ENCODE assay signal across 11 cellular contexts in genomic region chr3:4994144-4994730, GRCh38. TPM values are rescaled to one million over a fixed set of nuclear protein-coding genes. Genes with fewer than 3 reads are reported as not detected.
DNase-seq lines count a peak whose midpoint lies in the region; ATAC-seq and TF ChIP-seq lines count a peak whose summit lies in the region.
"Had no signal": no experiment of that assay in that cellular context is flagged by ENCODE, and none has a peak within 500 bp of the region (broad histone marks: within the 10 kb centered on the region; RNA-seq: fewer than 3 reads in every experiment).

No MANE protein-coding gene starts in this region.

- H3K4me3 Mint-ChIP-seq in activated T-cell treated with anti-CD3 and anti-CD28 coated beads, Interleukin-2, amount 50 U/mL, for 24 hours, result peak overlapping the region; percentile 33
- H3K4me3 Mint-ChIP-seq in activated T-helper 1 cell treated with anti-CD3 and anti-CD28 coated beads, Interleukin-12 subunit alpha, Interleukin-12 subunit beta, Interleukin-2, Interleukin-4 antibody, amounts not matched to agents 30 ng/mL and 10 ng/mL and 1 ng/mL, durations not matched to agents 14 hours and 24 hours and 36 hours, result no peak overlapping the region
- H3K4me3 Mint-ChIP-seq: central memory CD8-positive, alpha-beta T cell; T-cell had no signal

- TF ChIP-seq CTCF in transverse colon (IDR thresholded peaks at IDR 0.05) (no peak), MM.1S (IDR thresholded peaks at IDR 0.05; ENCODE audit: low read length) (no peak)

- TF ChIP-seq POLR2A in transverse colon (IDR thresholded peaks at IDR 0.05), result no peak

- H3F3A ChIP-seq in MM.1S (ENCODE audit: insufficient read depth, low read length), result no peaks in the 10 kb centered on the region

- H3K27me3 Mint-ChIP-seq in activated T-cell treated with anti-CD3 and anti-CD28 coated beads, Interleukin-2, amount 50 U/mL, for 24 hours, result no peaks in the 10 kb centered on the region
- no peaks in the 10 kb centered on the region for H3K27me3 Mint-ChIP-seq in activated T-helper 1 cell treated with anti-CD3 and anti-CD28 coated beads, Interleukin-12 subunit alpha, Interleukin-12 subunit beta, Interleukin-2, Interleukin-4 antibody, amounts not matched to agents 30 ng/mL and 10 ng/mL and 1 ng/mL, durations not matched to agents 14 hours and 24 hours and 36 hours (ENCODE audit: insufficient read depth)
- H3K27me3 Mint-ChIP-seq: central memory CD8-positive, alpha-beta T cell; T-cell had no signal

- H3K4me1 Mint-ChIP-seq in activated T-cell treated with anti-CD3 and anti-CD28 coated beads, Interleukin-2, amount 50 U/mL, for 24 hours (ENCODE audit: low read depth), result peaks cover 38% of the 10 kb centered on the region
- H3K4me1 Mint-ChIP-seq in activated T-helper 1 cell treated with anti-CD3 and anti-CD28 coated beads, Interleukin-12 subunit alpha, Interleukin-12 subunit beta, Interleukin-2, Interleukin-4 antibody, amounts not matched to agents 30 ng/mL and 10 ng/mL and 1 ng/mL, durations not matched to agents 14 hours and 24 hours and 36 hours (ENCODE audit: low read depth), result peaks cover 63% of the 10 kb centered on the region

- no peak for TF ChIP-seq EP300 in transverse colon (IDR thresholded peaks at IDR 0.05; ENCODE audit: low read depth)

- no peaks in the 10 kb centered on the region for H3K27me3 ChIP-seq in transverse colon
- H3K27me3 ChIP-seq in MM.1S (replicated peaks; ENCODE audit: insufficient read depth, low read length), result no peaks in the 10 kb centered on the region

- H3K27ac Mint-ChIP-seq in activated T-cell treated with anti-CD3 and anti-CD28 coated beads, Interleukin-2, amount 50 U/mL, for 24 hours, result peak overlapping the region; percentile 81
- peak overlapping the region; percentile 63 for H3K27ac Mint-ChIP-seq in activated T-helper 1 cell treated with anti-CD3 and anti-CD28 coated beads, Interleukin-12 subunit alpha, Interleukin-12 subunit beta, Interleukin-2, Interleukin-4 antibody, amounts not matched to agents 30 ng/mL and 10 ng/mL and 1 ng/mL, durations not matched to agents 14 hours and 24 hours and 36 hours
- H3K27ac Mint-ChIP-seq: T-cell had no signal

- H3K9me2 ChIP-seq in MM.1S (replicated peaks; ENCODE audit: insufficient read depth, low read length), result no peaks in the 10 kb centered on the region

- in situ Hi-C loops in transverse colon (cut with MboI; ENCODE audit: low pct_ligation_motif_present in 1 of 4, low pct_unique_long_range_greater_than_20kb in 1 of 4, low sequenced_read_pairs in 3 of 4), result loop anchor here in 1 of 4 donors (25.0 kb wide), 1 partner anchor 157 kb away; no protein-coding TSS in a partner anchor

- no peaks in the 10 kb centered on the region for H4K20me1 ChIP-seq in MM.1S (ENCODE audit: insufficient read depth, low read length)

- peaks cover 0 to 13% (median 6%) of the 10 kb centered on the region in 4 donors for H3K4me1 ChIP-seq in transverse colon
- H3K4me1 ChIP-seq in MM.1S (ENCODE audit: low read length), result no peaks in the 10 kb centered on the region

- peak overlapping the region in 3 of 4 donors; percentile 9 to 33 (median 22) for H3K27ac ChIP-seq in transverse colon
- H3K27ac ChIP-seq in MM.1S (ENCODE audit: low read length), result no peak overlapping the region

- H2AFZ ChIP-seq in MM.1S (ENCODE audit: low read length), result no peak overlapping the region

- H3K9me3 Mint-ChIP-seq in activated T-cell treated with anti-CD3 and anti-CD28 coated beads, Interleukin-2, amount 50 U/mL, for 24 hours, result no peaks in the 10 kb centered on the region
- no peaks in the 10 kb centered on the region for H3K9me3 Mint-ChIP-seq in activated T-helper 1 cell treated with anti-CD3 and anti-CD28 coated beads, Interleukin-12 subunit alpha, Interleukin-12 subunit beta, Interleukin-2, Interleukin-4 antibody, amounts not matched to agents 30 ng/mL and 10 ng/mL and 1 ng/mL, durations not matched to agents 14 hours and 24 hours and 36 hours
- H3K9me3 Mint-ChIP-seq: central memory CD8-positive, alpha-beta T cell; T-cell had no signal

- H3K36me3 Mint-ChIP-seq in activated T-cell treated with anti-CD3 and anti-CD28 coated beads, Interleukin-2, amount 50 U/mL, for 24 hours (ENCODE audit: low read depth), result no peaks in the 10 kb centered on the region
- H3K36me3 Mint-ChIP-seq in activated T-helper 1 cell treated with anti-CD3 and anti-CD28 coated beads, Interleukin-12 subunit alpha, Interleukin-12 subunit beta, Interleukin-2, Interleukin-4 antibody, amounts not matched to agents 30 ng/mL and 10 ng/mL and 1 ng/mL, durations not matched to agents 14 hours and 24 hours and 36 hours (ENCODE audit: low read depth), result no peaks in the 10 kb centered on the region
- H3K36me3 Mint-ChIP-seq: T-cell had no signal

- no peak for DNase-seq in activated T-cell treated with anti-CD3 and anti-CD28 coated beads, Interleukin-2, amount 50 U/mL, for 24 hours
- DNase-seq in activated T-cell treated with anti-CD3 and anti-CD28 coated beads, Interleukin-2, amount 50 U/mL, for 1 hour, result no peak
- no peak for DNase-seq in activated T-helper 1 cell treated with anti-CD3 and anti-CD28 coated beads, Interleukin-12 subunit alpha, Interleukin-12 subunit beta, Interleukin-2, Interleukin-4 antibody, amounts not matched to agents 30 ng/mL and 10 ng/mL and 1 ng/mL, durations not matched to agents 14 hours and 24 hours and 36 hours (ENCODE audit: low spot score)
- peak; percentile 39 for DNase-seq in kidney glomerular epithelial cell (lab: John Stamatoyannopoulos, UW)
- no peak for DNase-seq in transverse colon
- DNase-seq in DMS 273 (lab: John Stamatoyannopoulos, UW; ENCODE audit: unreplicated experiment), result no peak
- no peak for DNase-seq in MM.1S
- DNase-seq: NCI-H146, T-cell had no signal

- H3K9ac ChIP-seq in MM.1S (ENCODE audit: low read length), result no peak overlapping the region

- H3K4me2 ChIP-seq in MM.1S (ENCODE audit: low read depth, low read length), result no peak overlapping the region

- H3K9me3 ChIP-seq in transverse colon (no peaks in the 10 kb centered on the region), MM.1S (replicated peaks; ENCODE audit: insufficient read depth, low read length) (no peaks in the 10 kb centered on the region)

- intact Hi-C loops in activated T-helper 1 cell treated with anti-CD3 and anti-CD28 coated beads, Interleukin-12 subunit alpha, Interleukin-12 subunit beta, Interleukin-2, Interleukin-4 antibody, amounts not matched to agents 30 ng/mL and 10 ng/mL and 1 ng/mL, durations not matched to agents 14 hours and 24 hours and 36 hours (cut with micrococcal nuclease), result loop anchor here (1.0 kb wide), 1 partner anchor 8 kb away; no protein-coding TSS in a partner anchor
- intact Hi-C loops in transverse colon (cut with DNase I; ENCODE audit: low total_unique reads), result no loop called here

- ATAC-seq in GM21390 (IDR thresholded peaks at IDR 0.05; ENCODE audit: unreplicated experiment), result no peak
- ATAC-seq: T-cell had no signal

- H3K4me3 ChIP-seq in transverse colon (no peak overlapping the region), MM.1S (ENCODE audit: low read length) (no peak overlapping the region)

- no peaks in the 10 kb centered on the region for H3K79me2 ChIP-seq in MM.1S (ENCODE audit: low read length)

- H3K36me3 ChIP-seq in transverse colon (no peaks in the 10 kb centered on the region), MM.1S (replicated peaks; ENCODE audit: insufficient read depth, low read length) (no peaks in the 10 kb centered on the region)

RNA-seq across cellular contexts. Expression of gene BHLHE40, which starts 15.0 kb away (rescaled TPM):
- total RNA-seq in activated T-helper 1 cell treated with anti-CD3 and anti-CD28 coated beads, Interleukin-12 subunit alpha, Interleukin-12 subunit beta, Interleukin-2, Interleukin-4 antibody, amounts not matched to agents 30 ng/mL and 10 ng/mL and 1 ng/mL, durations not matched to agents 14 hours and 24 hours and 36 hours, result 449 and 458 TPM in 2 replicates
- total RNA-seq in transverse colon, result 10 to 100 TPM; 13.4 to 50.9 (median 18.0) TPM
